In genomic region chr17:48561894-48562810, GRCh38 we compare ENCODE assay signal across 1 cellular context.
TF ChIP-seq lines count a peak whose summit lies in the region.

No MANE protein-coding gene starts in this region.

TF ChIP-seq in HEK293, 187 proteins besides CTCF, POLR2A, EP300 and RAD21 (continued from another document and continues in another):
- TF ChIP-seq, protein P1, sequence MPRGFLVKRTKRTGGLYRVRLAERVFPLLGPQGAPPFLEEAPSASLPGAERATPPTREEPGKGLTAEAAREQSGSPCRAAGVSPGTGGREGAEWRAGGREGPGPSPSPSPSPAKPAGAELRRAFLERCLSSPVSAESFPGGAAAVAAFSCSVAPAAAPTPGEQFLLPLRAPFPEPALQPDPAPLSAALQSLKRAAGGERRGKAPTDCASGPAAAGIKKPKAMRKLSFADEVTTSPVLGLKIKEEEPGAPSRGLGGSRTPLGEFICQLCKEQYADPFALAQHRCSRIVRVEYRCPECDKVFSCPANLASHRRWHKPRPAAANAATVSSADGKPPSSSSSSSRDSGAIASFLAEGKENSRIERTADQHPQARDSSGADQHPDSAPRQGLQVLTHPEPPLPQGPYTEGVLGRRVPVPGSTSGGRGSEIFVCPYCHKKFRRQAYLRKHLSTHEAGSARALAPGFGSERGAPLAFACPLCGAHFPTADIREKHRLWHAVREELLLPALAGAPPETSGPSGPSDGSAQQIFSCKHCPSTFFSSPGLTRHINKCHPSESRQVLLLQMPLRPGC (tag by site-specific recombination; IDR thresholded peaks at IDR 0.05), result peak; percentile 75
- TF ChIP-seq, protein P2, sequence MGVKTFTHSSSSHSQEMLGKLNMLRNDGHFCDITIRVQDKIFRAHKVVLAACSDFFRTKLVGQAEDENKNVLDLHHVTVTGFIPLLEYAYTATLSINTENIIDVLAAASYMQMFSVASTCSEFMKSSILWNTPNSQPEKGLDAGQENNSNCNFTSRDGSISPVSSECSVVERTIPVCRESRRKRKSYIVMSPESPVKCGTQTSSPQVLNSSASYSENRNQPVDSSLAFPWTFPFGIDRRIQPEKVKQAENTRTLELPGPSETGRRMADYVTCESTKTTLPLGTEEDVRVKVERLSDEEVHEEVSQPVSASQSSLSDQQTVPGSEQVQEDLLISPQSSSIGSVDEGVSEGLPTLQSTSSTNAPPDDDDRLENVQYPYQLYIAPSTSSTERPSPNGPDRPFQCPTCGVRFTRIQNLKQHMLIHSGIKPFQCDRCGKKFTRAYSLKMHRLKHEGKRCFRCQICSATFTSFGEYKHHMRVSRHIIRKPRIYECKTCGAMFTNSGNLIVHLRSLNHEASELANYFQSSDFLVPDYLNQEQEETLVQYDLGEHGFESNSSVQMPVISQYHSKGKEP (tag by site-specific recombination; IDR thresholded peaks at IDR 0.05), result peak; percentile 99
- TF ChIP-seq ZFHX2 (tag by site-specific recombination; conservative IDR thresholded peaks at IDR 0.05) (no peak; the same call in none of the 2 replicates), ZNF600 (tag by site-specific recombination; IDR thresholded peaks at IDR 0.05) (no peak; the same call in 1 of the 2 replicates), ZNF19 (tag by site-specific recombination; IDR thresholded peaks at IDR 0.05; ENCODE audit: low read depth) (no peak), EGR2 (tag by site-specific recombination; IDR thresholded peaks at IDR 0.05; ENCODE audit: low read depth) (peak; percentile 23; the same call in 1 of the 2 replicates), ZSCAN16 (tag by site-specific recombination; IDR thresholded peaks at IDR 0.05) (no peak), TSHZ1 (tag by site-specific recombination; IDR thresholded peaks at IDR 0.05; ENCODE audit: borderline replicate concordance) (peak; percentile 45; the same call in 1 of the 2 replicates), ZNF664 (tag by site-specific recombination; IDR thresholded peaks at IDR 0.05) (no peak), BCL11B (tag by site-specific recombination; IDR thresholded peaks at IDR 0.05; ENCODE audit: low read depth) (no peak; the same call in 1 of the 2 replicates), ZNF473 (tag by site-specific recombination; IDR thresholded peaks at IDR 0.05) (no peak), ZNF335 (tag by site-specific recombination; conservative IDR thresholded peaks at IDR 0.05) (no peak), ZXDB (tag by site-specific recombination; IDR thresholded peaks at IDR 0.05) (peak; percentile 90), ZNF423 (tag by site-specific recombination; IDR thresholded peaks at IDR 0.05) (peak; percentile 32; the same call in 1 of the 2 replicates), ZBTB1 (tag by site-specific recombination; IDR thresholded peaks at IDR 0.05) (no peak), ZNF561 (tag by site-specific recombination; IDR thresholded peaks at IDR 0.05; ENCODE audit: borderline replicate concordance) (peak; percentile 75; the same call in 1 of the 2 replicates), ZNF585B (tag by site-specific recombination; IDR thresholded peaks at IDR 0.05) (no peak), ZNF223 (tag by site-specific recombination; IDR thresholded peaks at IDR 0.05) (no peak; the same call in 1 of the 2 replicates), ZNF549 (tag by site-specific recombination; IDR thresholded peaks at IDR 0.05) (no peak), AEBP2 (tag by site-specific recombination; IDR thresholded peaks at IDR 0.05; ENCODE audit: borderline replicate concordance) (no peak), PRDM10 (tag by site-specific recombination; IDR thresholded peaks at IDR 0.05) (0 out of 2 replicates have a peak, but pooled peaks have one; percentile 33), MZF1 (tag by site-specific recombination; IDR thresholded peaks at IDR 0.05; ENCODE audit: borderline replicate concordance) (peak; percentile 88; the same call in 1 of the 2 replicates), TRIM28 (IDR thresholded peaks at IDR 0.05; ENCODE audit: borderline replicate concordance, low read length) (no peak), ZNF341 (tag by site-specific recombination; IDR thresholded peaks at IDR 0.05; ENCODE audit: low read depth) (peak; percentile 70), ZNF629 (tag by site-specific recombination; IDR thresholded peaks at IDR 0.05) (peak; percentile 68), ZFP41 (tag by site-specific recombination; IDR thresholded peaks at IDR 0.05; ENCODE audit: borderline replicate concordance) (no peak), KLF16 (tag by site-specific recombination; IDR thresholded peaks at IDR 0.05) (no peak), ZFP3 (tag by site-specific recombination; IDR thresholded peaks at IDR 0.05; ENCODE audit: low read depth) (no peak), ZNF624 (tag by site-specific recombination; IDR thresholded peaks at IDR 0.05) (no peak), ZNF776 (tag by site-specific recombination; IDR thresholded peaks at IDR 0.05; ENCODE audit: borderline replicate concordance) (no peak), ZNF654 (tag by site-specific recombination; IDR thresholded peaks at IDR 0.05; ENCODE audit: low read depth) (no peak), MEIS1 (CRISPR knock-in tag; IDR thresholded peaks at IDR 0.05; ENCODE audit: borderline replicate concordance) (no peak), OVOL3 (tag by site-specific recombination; IDR thresholded peaks at IDR 0.05) (0 out of 2 replicates have a peak, but pooled peaks have one; percentile 35), ZNF350 (tag by site-specific recombination; IDR thresholded peaks at IDR 0.05) (no peak), ZNF677 (tag by site-specific recombination; IDR thresholded peaks at IDR 0.05) (no peak), ZNF239 (tag by site-specific recombination; IDR thresholded peaks at IDR 0.05) (no peak), ZNF843 (tag by site-specific recombination; IDR thresholded peaks at IDR 0.05) (peak; percentile 96)
- TF ChIP-seq, protein P3, sequence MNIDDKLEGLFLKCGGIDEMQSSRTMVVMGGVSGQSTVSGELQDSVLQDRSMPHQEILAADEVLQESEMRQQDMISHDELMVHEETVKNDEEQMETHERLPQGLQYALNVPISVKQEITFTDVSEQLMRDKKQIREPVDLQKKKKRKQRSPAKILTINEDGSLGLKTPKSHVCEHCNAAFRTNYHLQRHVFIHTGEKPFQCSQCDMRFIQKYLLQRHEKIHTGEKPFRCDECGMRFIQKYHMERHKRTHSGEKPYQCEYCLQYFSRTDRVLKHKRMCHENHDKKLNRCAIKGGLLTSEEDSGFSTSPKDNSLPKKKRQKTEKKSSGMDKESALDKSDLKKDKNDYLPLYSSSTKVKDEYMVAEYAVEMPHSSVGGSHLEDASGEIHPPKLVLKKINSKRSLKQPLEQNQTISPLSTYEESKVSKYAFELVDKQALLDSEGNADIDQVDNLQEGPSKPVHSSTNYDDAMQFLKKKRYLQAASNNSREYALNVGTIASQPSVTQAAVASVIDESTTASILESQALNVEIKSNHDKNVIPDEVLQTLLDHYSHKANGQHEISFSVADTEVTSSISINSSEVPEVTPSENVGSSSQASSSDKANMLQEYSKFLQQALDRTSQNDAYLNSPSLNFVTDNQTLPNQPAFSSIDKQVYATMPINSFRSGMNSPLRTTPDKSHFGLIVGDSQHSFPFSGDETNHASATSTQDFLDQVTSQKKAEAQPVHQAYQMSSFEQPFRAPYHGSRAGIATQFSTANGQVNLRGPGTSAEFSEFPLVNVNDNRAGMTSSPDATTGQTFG (tag by site-specific recombination; IDR thresholded peaks at IDR 0.05; ENCODE audit: borderline replicate concordance), result no peak
- TF ChIP-seq, protein P4, sequence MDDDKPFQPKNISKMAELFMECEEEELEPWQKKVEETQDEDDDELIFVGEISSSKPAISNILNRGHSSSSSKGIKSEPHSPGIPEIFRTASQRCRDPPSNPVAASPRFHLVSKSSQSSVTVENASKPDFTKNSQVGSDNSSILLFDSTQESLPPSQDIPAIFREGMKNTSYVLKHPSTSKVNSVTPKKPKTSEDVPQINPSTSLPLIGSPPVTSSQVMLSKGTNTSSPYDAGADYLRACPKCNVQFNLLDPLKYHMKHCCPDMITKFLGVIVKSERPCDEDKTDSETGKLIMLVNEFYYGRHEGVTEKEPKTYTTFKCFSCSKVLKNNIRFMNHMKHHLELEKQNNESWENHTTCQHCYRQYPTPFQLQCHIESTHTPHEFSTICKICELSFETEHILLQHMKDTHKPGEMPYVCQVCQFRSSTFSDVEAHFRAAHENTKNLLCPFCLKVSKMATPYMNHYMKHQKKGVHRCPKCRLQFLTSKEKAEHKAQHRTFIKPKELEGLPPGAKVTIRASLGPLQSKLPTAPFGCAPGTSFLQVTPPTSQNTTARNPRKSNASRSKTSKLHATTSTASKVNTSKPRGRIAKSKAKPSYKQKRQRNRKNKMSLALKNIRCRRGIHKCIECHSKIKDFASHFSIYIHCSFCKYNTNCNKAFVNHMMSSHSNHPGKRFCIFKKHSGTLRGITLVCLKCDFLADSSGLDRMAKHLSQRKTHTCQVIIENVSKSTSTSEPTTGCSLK (tag by site-specific recombination; IDR thresholded peaks at IDR 0.05), result no peak
- TF ChIP-seq, protein P5, sequence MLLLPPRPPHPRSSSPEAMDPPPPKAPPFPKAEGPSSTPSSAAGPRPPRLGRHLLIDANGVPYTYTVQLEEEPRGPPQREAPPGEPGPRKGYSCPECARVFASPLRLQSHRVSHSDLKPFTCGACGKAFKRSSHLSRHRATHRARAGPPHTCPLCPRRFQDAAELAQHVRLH (tag by site-specific recombination; IDR thresholded peaks at IDR 0.05), result peak; percentile 78
- TF ChIP-seq, protein P6, sequence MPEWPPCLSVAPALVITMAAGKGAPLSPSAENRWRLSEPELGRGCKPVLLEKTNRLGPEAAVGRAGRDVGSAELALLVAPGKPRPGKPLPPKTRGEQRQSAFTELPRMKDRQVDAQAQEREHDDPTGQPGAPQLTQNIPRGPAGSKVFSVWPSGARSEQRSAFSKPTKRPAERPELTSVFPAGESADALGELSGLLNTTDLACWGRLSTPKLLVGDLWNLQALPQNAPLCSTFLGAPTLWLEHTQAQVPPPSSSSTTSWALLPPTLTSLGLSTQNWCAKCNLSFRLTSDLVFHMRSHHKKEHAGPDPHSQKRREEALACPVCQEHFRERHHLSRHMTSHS (tag by site-specific recombination; IDR thresholded peaks at IDR 0.05), result 0 out of 2 replicates have a peak, but pooled peaks have one; percentile 60
- TF ChIP-seq, protein P7, sequence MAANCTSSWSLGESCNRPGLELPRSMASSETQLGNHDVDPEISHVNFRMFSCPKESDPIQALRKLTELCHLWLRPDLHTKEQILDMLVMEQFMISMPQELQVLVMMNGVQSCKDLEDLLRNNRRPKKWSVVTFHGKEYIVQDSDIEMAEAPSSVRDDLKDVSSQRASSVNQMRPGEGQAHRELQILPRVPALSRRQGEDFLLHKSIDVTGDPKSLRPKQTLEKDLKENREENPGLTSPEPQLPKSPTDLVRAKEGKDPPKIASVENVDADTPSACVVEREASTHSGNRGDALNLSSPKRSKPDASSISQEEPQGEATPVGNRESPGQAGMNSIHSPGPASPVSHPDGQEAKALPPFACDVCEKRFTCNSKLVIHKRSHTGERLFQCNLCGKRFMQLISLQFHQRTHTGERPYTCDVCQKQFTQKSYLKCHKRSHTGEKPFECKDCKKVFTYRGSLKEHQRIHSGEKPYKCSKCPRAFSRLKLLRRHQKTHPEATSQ (tag by site-specific recombination; IDR thresholded peaks at IDR 0.05), result no peak
